ENCODE assay signal across 15 cellular contexts in genomic region chr6:116003668-116004067, GRCh38.
DNase-seq lines count a peak whose midpoint lies in the region; ATAC-seq lines count a peak whose summit lies in the region.
"Had no signal": no experiment of that assay in that cellular context is flagged by ENCODE, and none has a peak within 500 bp of the region (broad histone marks: within the 10 kb centered on the region; RNA-seq: fewer than 3 reads in every experiment).

No MANE protein-coding gene starts in this region.

- peak; percentile 86 for ATAC-seq in GM18861 (IDR thresholded peaks at IDR 0.05; ENCODE audit: unreplicated experiment)
- peak; percentile 87 for ATAC-seq in GM21381 (IDR thresholded peaks at IDR 0.05; ENCODE audit: unreplicated experiment)
- ATAC-seq in HG02943 (IDR thresholded peaks at IDR 0.05; ENCODE audit: low read depth, unreplicated experiment), result peak; percentile 66
- peak; percentile 94 for ATAC-seq in HG03520 (IDR thresholded peaks at IDR 0.05; ENCODE audit: unreplicated experiment)
- ATAC-seq: body of pancreas; effector memory CD8-positive, alpha-beta T cell; HCT116; natural killer cell; right lobe of liver had no signal

- no peak for DNase-seq in activated T-cell treated with anti-CD3 and anti-CD28 coated beads, Interleukin-2, amount 50 U/mL, for 24 hours
- DNase-seq in NCI-H2081 treated with DMSO at 0.1 percent for 48 hours (lab: John Stamatoyannopoulos, UW) (no peak), COLO668 (lab: John Stamatoyannopoulos, UW; ENCODE audit: unreplicated experiment) (no peak), ecto neural progenitor cell (ENCODE audit: low spot score) (no peak)
- DNase-seq: body of pancreas; effector memory CD8-positive, alpha-beta T cell; KG1; natural killer cell; right lobe of liver; SW 1271 had no signal

- no peak overlapping the region for H3K4me3 Mint-ChIP-seq in activated T-cell treated with anti-CD3 and anti-CD28 coated beads, Interleukin-2, amount 50 U/mL, for 24 hours
- H3K4me3 Mint-ChIP-seq: effector memory CD8-positive, alpha-beta T cell; natural killer cell had no signal

- H3K27me3 Mint-ChIP-seq in activated T-cell treated with anti-CD3 and anti-CD28 coated beads, Interleukin-2, amount 50 U/mL, for 24 hours, result peaks cover 10% of the 10 kb centered on the region

- H3K9me3 Mint-ChIP-seq in activated T-cell treated with anti-CD3 and anti-CD28 coated beads, Interleukin-2, amount 50 U/mL, for 24 hours, result no peaks in the 10 kb centered on the region
- H3K9me3 Mint-ChIP-seq: effector memory CD8-positive, alpha-beta T cell; natural killer cell had no signal

- H3K27ac Mint-ChIP-seq in activated T-cell treated with anti-CD3 and anti-CD28 coated beads, Interleukin-2, amount 50 U/mL, for 24 hours, result no peak overlapping the region
- H3K27ac Mint-ChIP-seq: effector memory CD8-positive, alpha-beta T cell; natural killer cell had no signal

- no peaks in the 10 kb centered on the region for H3K4me1 Mint-ChIP-seq in activated T-cell treated with anti-CD3 and anti-CD28 coated beads, Interleukin-2, amount 50 U/mL, for 24 hours (ENCODE audit: low read depth)
- H3K4me1 Mint-ChIP-seq: natural killer cell had no signal

- H3K36me3 Mint-ChIP-seq in activated T-cell treated with anti-CD3 and anti-CD28 coated beads, Interleukin-2, amount 50 U/mL, for 24 hours (ENCODE audit: low read depth), result no peaks in the 10 kb centered on the region
- H3K36me3 Mint-ChIP-seq: natural killer cell had no signal
